In the genomic region with DNA sequence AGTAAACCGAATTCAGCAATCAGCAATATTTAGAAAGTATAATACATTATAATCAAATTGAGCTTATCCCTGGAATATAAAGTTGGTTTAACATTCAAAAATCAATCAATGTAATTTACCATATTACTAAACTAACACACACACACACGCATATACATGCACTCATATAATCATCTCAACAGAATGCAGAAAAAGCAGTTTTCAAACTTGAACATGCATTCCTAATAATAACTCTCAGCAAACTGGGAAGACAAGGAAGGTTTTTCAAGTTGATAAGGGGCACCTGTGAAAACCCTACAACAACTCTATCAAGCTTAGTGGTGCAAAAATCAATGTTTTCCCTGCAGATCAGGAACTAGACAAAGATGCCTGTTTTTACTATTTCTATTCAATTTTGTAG, we compare ENCODE assay signal across 25 cellular contexts. TPM values are rescaled to one million over a fixed set of nuclear protein-coding genes. Genes with fewer than 3 reads are reported as not detected.
DNase-seq lines count a peak whose midpoint lies in the region; ATAC-seq, FAIRE-seq and TF ChIP-seq lines count a peak whose summit lies in the region.
"Had no signal": no experiment of that assay in that cellular context is flagged by ENCODE, and none has a peak within 500 bp of the region (broad histone marks: within the 10 kb centered on the region; RNA-seq: fewer than 3 reads in every experiment).

No MANE protein-coding gene starts in this region.

- H3K36me3 ChIP-seq in bronchial epithelial cell (ENCODE audit: control insufficient read depth, insufficient read depth, low read length) (no peaks in the 10 kb centered on the region), mesendoderm (ENCODE audit: control insufficient read depth, insufficient read depth, low read length) (no peaks in the 10 kb centered on the region)

- peaks cover 83% of the 10 kb centered on the region for H3K4me1 Mint-ChIP-seq in CD14-positive monocyte
- H3K4me1 Mint-ChIP-seq: CD4-positive, alpha-beta memory T cell; CD8-positive, alpha-beta memory T cell had no signal

- TF ChIP-seq CTCF in CD14-positive monocyte (IDR thresholded peaks at IDR 0.05) = no peak
- no peak for TF ChIP-seq CTCF in bronchial epithelial cell (IDR thresholded peaks at IDR 0.05; ENCODE audit: insufficient read depth, low read length, severe bottlenecking)
- TF ChIP-seq CTCF in epithelial cell of esophagus (IDR thresholded peaks at IDR 0.05; ENCODE audit: insufficient read depth, low read depth, low read length, missing control alignments) = no peak

- H3K4ac ChIP-seq in mesendoderm (ENCODE audit: low read depth, low read length) = no peak overlapping the region

- no peaks in the 10 kb centered on the region for H3K79me2 ChIP-seq in mesendoderm (ENCODE audit: control insufficient read depth, insufficient read depth, low read length)

- FAIRE-seq in bronchial epithelial cell (lab: Jason Lieb, UNC) = no peak
- FAIRE-seq: A204.1, G401.6, GM12891 had no signal

- H3K23ac ChIP-seq in mesendoderm (ENCODE audit: low read length) = no peak overlapping the region

- no peak overlapping the region for H2BK15ac ChIP-seq in mesendoderm (replicated peaks; ENCODE audit: low read depth)

- H2BK5ac ChIP-seq in mesendoderm (ENCODE audit: low read length) = no peak overlapping the region

- peak overlapping the region in 1 of 2 donors; percentile 56 for H3K4me3 Mint-ChIP-seq in CD14-positive monocyte
- H3K4me3 Mint-ChIP-seq: B cell; CD4-positive, alpha-beta memory T cell; CD4-positive, CD25-positive, alpha-beta regulatory T cell; CD8-positive, alpha-beta memory T cell had no signal

- intact Hi-C loops in CD14-positive monocyte (cut with micrococcal nuclease) = no loop called here

- H3K27ac ChIP-seq in mesendoderm (ENCODE audit: low read depth, low read length) = no peak overlapping the region
- H3K27ac ChIP-seq: BLaER1 treated with 17β-estradiol and CSF1 and Interleukin-3, amounts not matched to agents 10 nM and 100 nM; C4-2B had no signal

- peaks cover 46 to 58% of the 10 kb centered on the region in 2 donors for H3K36me3 Mint-ChIP-seq in CD14-positive monocyte
- H3K36me3 Mint-ChIP-seq: CD4-positive, alpha-beta memory T cell; CD4-positive, CD25-positive, alpha-beta regulatory T cell; CD8-positive, alpha-beta memory T cell had no signal

- H3K9me3 Mint-ChIP-seq in CD14-positive monocyte = peaks cover 0 to 2% (median 0%) of the 10 kb centered on the region in 7 donors

- H3K56ac ChIP-seq in mesendoderm (ENCODE audit: low read length) = no peak overlapping the region

- peak overlapping the region in 5 of 7 donors; percentile 21 to 58 (median 40) for H3K27ac Mint-ChIP-seq in CD14-positive monocyte
- H3K27ac Mint-ChIP-seq: B cell; CD4-positive, alpha-beta memory T cell; CD4-positive, CD25-positive, alpha-beta regulatory T cell; CD8-positive, alpha-beta memory T cell had no signal

- no peak overlapping the region for H3K9ac ChIP-seq in mesendoderm (ENCODE audit: low read length)

- no peak for ATAC-seq in GM18520 (IDR thresholded peaks at IDR 0.05; ENCODE audit: unreplicated experiment)

- H3K27me3 Mint-ChIP-seq in CD14-positive monocyte (ENCODE audit: low read depth in 3 of 3) = no peaks in the 10 kb centered on the region

- H3K18ac ChIP-seq in mesendoderm (ENCODE audit: low read length) = no peak overlapping the region

- H3K4me3 ChIP-seq in bronchial epithelial cell (ENCODE audit: low read depth, low read length) (no peak overlapping the region), epithelial cell of esophagus (ENCODE audit: low read length) (no peak overlapping the region), mesendoderm (ENCODE audit: low read length) (no peak overlapping the region)

- DNase-seq in CD14-positive monocyte (ENCODE audit: low spot score) (no peak), bronchial epithelial cell (ENCODE audit: low read depth) (peak; percentile 59), epithelial cell of esophagus (ENCODE audit: low read depth) (peak; percentile 54), mesendoderm (no peak), inferior parietal cortex (ENCODE audit: extremely low spot score) (no peak)
- DNase-seq: 8988T; AML-193; CD4-positive, alpha-beta memory T cell; CD4-positive, CD25-positive, alpha-beta regulatory T cell; CD8-positive, alpha-beta memory T cell; COR-L47; DMS 273 treated with DMSO at 0.1 percent for 48 hours; DMS153; DMS53; DMS79; DND-41; GF-D8 had no signal

- H2AK5ac ChIP-seq in mesendoderm (ENCODE audit: low read length) = no peak overlapping the region

- WGBS in mesendoderm (ENCODE audit: extremely low coverage, insufficient coverage, low lambda C conversion rate) = 100% methylated on average over 1 of the region's 2 CpGs

- no peak overlapping the region for H4K8ac ChIP-seq in mesendoderm (ENCODE audit: low read depth, low read length)

- no peak overlapping the region for H4K5ac ChIP-seq in mesendoderm (ENCODE audit: low read length)

- H3K4me2 ChIP-seq in mesendoderm (ENCODE audit: low read length) = no peak overlapping the region

- H2BK120ac ChIP-seq in mesendoderm (ENCODE audit: low read depth, low read length) = no peak overlapping the region

- H3K79me1 ChIP-seq in mesendoderm (ENCODE audit: low read length) = no peaks in the 10 kb centered on the region

- H3K4me1 ChIP-seq in mesendoderm (ENCODE audit: control insufficient read depth, low read depth, low read length) = no peaks in the 10 kb centered on the region

- H3K27me3 ChIP-seq in bronchial epithelial cell (ENCODE audit: control insufficient read depth, insufficient read depth, low read length) = no peaks in the 10 kb centered on the region
- no peaks in the 10 kb centered on the region for H3K27me3 ChIP-seq in mesendoderm (ENCODE audit: insufficient read depth, low read length, poor library complexity)
- H3K27me3 ChIP-seq: BLaER1 treated with 17β-estradiol and CSF1 and Interleukin-3, amounts not matched to agents 10 nM and 100 nM had no signal

RNA-seq across cellular contexts. Expression of a gene that starts 4.7 kb away (rescaled TPM):
- 10 to 100 TPM; 81.5 to 92.8 TPM for polyA plus RNA-seq in CD14-positive monocyte
- total RNA-seq in bronchial epithelial cell = under 0.01 and 0.26 TPM in 2 replicates
- polyA plus RNA-seq in mesendoderm (2013, experiment 1 of 2) = 0.52 TPM
- polyA plus RNA-seq in mesendoderm (2013, experiment 2 of 2) = 0.49 TPM
- total RNA-seq: B cell; CD4-positive, alpha-beta memory T cell; CD4-positive, CD25-positive, alpha-beta regulatory T cell; CD8-positive, alpha-beta memory T cell had no signal
- polyA plus RNA-seq: BJ; CD4-positive, alpha-beta memory T cell; CD8-positive, alpha-beta memory T cell had no signal

RNA-seq across cellular contexts. Expression of a gene that starts 19.9 kb away (rescaled TPM):
- polyA plus RNA-seq in CD14-positive monocyte = 10 to 100 TPM; 52.8 to 56.8 TPM
- 18.7 and 19.7 TPM in 2 replicates for total RNA-seq in bronchial epithelial cell
- 67.6 TPM for polyA plus RNA-seq in mesendoderm (2013, experiment 1 of 2)
- polyA plus RNA-seq in mesendoderm (2013, experiment 2 of 2) = 66.4 TPM

Comparison
In these comparisons a context has a peak if more than half of its experiments do, and no peak if none do; other contexts are left out.
1. DNase-seq: peak in bronchial epithelial cell (single experiment) and epithelial cell of esophagus (single experiment); none in CD14-positive monocyte (single experiment), mesendoderm (single experiment) and inferior parietal cortex (single experiment).